ENCODE assay signal across 15 cellular contexts in genomic region chr15:70802629-70803028, GRCh38. TPM values are rescaled to one million over a fixed set of nuclear protein-coding genes. Genes with fewer than 3 reads are reported as not detected.
DNase-seq lines count a peak whose midpoint lies in the region; ATAC-seq and TF ChIP-seq lines count a peak whose summit lies in the region.
"Had no signal": no experiment of that assay in that cellular context is flagged by ENCODE, and none has a peak within 500 bp of the region (broad histone marks: within the 10 kb centered on the region; RNA-seq: fewer than 3 reads in every experiment).

No MANE protein-coding gene starts in this region.

- CTCF ChIA-PET in Calu3 (lab: Charles Lee): no interaction called here

- in situ Hi-C loops in astrocyte of the spinal cord (cut with HindIII; ENCODE audit: low sequenced_read_pairs): no loop called here

- H3K4me3 ChIP-seq in astrocyte of the spinal cord (ENCODE audit: low read depth, low read length): no peak overlapping the region
- H3K4me3 ChIP-seq in heart right ventricle: no peak overlapping the region
- H3K4me3 ChIP-seq in H7 (ENCODE audit: insufficient read depth, low read depth, low read length): no peak overlapping the region
- H3K4me3 ChIP-seq: mucosa of descending colon had no signal

- no peak overlapping the region for H3K27ac Mint-ChIP-seq in Calu3 (ENCODE audit: unreplicated experiment)
- no peak overlapping the region for H3K27ac Mint-ChIP-seq in natural killer cell treated with Interleukin-12 subunit alpha and Interleukin-12 subunit beta and Interleukin-15 and Interleukin-18, amount 100 ng/mL, for 72 hours
- H3K27ac Mint-ChIP-seq: activated naive CD8-positive, alpha-beta T cell had no signal

- H3K4me1 ChIP-seq in heart right ventricle: peaks cover 0 to 48% (median 24%) of the 10 kb centered on the region in 9 donors
- H3K4me1 ChIP-seq: parathyroid adenoma had no signal

- intact Hi-C loops in heart right ventricle (cut with DNase I): no loop called here
- intact Hi-C loops in Calu3 (cut with micrococcal nuclease; ENCODE audit: unreplicated experiment): no loop called here

- peak overlapping the region in 5 of 10 donors; percentile 6 to 69 (median 48) for H3K27ac ChIP-seq in heart right ventricle
- H3K27ac ChIP-seq: parathyroid adenoma had no signal

- ATAC-seq in heart right ventricle: peak in 5 of 8 donors; percentile 31 to 76 (median 44)
- ATAC-seq in natural killer cell treated with Interleukin-12 subunit alpha and Interleukin-12 subunit beta and Interleukin-15 and Interleukin-18, amount 100 ng/mL, for 72 hours: no peak
- ATAC-seq: mucosa of descending colon had no signal

- H3K27me3 ChIP-seq in heart right ventricle: no peaks in the 10 kb centered on the region
- no peaks in the 10 kb centered on the region for H3K27me3 ChIP-seq in H7 (ENCODE audit: control insufficient read depth, insufficient read depth, low read length)

- BruUV-seq in Calu3 (replicated peaks; lab: Mats Ljungman, UMichigan): no TSS peak

- no peak overlapping the region for H3K4me3 Mint-ChIP-seq in Calu3 (ENCODE audit: low read depth, unreplicated experiment)
- H3K4me3 Mint-ChIP-seq in natural killer cell treated with Interleukin-12 subunit alpha and Interleukin-12 subunit beta and Interleukin-15 and Interleukin-18, amount 100 ng/mL, for 72 hours: no peak overlapping the region
- H3K4me3 Mint-ChIP-seq: activated naive CD8-positive, alpha-beta T cell had no signal

- H3K9me3 Mint-ChIP-seq in Calu3 (ENCODE audit: low read depth, unreplicated experiment): no peaks in the 10 kb centered on the region
- no peaks in the 10 kb centered on the region for H3K9me3 Mint-ChIP-seq in natural killer cell treated with Interleukin-12 subunit alpha and Interleukin-12 subunit beta and Interleukin-15 and Interleukin-18, amount 100 ng/mL, for 72 hours

- H3K9me3 ChIP-seq in heart right ventricle: no peaks in the 10 kb centered on the region
- H3K9me3 ChIP-seq: mucosa of descending colon had no signal

- peak; percentile 37 for DNase-seq in 8988T
- DNase-seq in HT1080 (ENCODE audit: low read depth): peak; percentile 96
- peak; percentile 54 for DNase-seq in astrocyte of the spinal cord (ENCODE audit: low read depth, low spot score)
- peak in 1 of 2 donors; percentile 34 for DNase-seq in heart right ventricle
- DNase-seq in Calu3: no peak
- DNase-seq in DMS114 treated with DMSO at 0.1 percent for 48 hours (lab: John Stamatoyannopoulos, UW; ENCODE audit: unreplicated experiment): no peak
- no peak for DNase-seq in natural killer cell treated with Interleukin-12 subunit alpha and Interleukin-12 subunit beta and Interleukin-15 and Interleukin-18, amount 100 ng/mL, for 72 hours (ENCODE audit: low spot score)
- DNase-seq in H7: no peak
- DNase-seq: ACHN; COR-L47; cortex of kidney; mucosa of descending colon; stimulated activated CD4-positive, alpha-beta T cell treated with anti-CD3 and anti-CD28 coated beads, Interleukin-12 subunit alpha, Interleukin-12 subunit beta, amount 100 ng/mL, for 4 hours had no signal

- H3K27me3 Mint-ChIP-seq in Calu3 (ENCODE audit: unreplicated experiment): no peaks in the 10 kb centered on the region
- H3K27me3 Mint-ChIP-seq in natural killer cell treated with Interleukin-12 subunit alpha and Interleukin-12 subunit beta and Interleukin-15 and Interleukin-18, amount 100 ng/mL, for 72 hours: peaks cover 2 to 7% of the 10 kb centered on the region in 2 donors
- H3K27me3 Mint-ChIP-seq: activated naive CD8-positive, alpha-beta T cell had no signal

- 71 to 85% methylated on average over 4 of the region's 4 CpGs for WGBS in heart right ventricle, 2 donors

- H3K36me3 Mint-ChIP-seq in Calu3 (ENCODE audit: insufficient read depth, unreplicated experiment): no peaks in the 10 kb centered on the region
- H3K36me3 Mint-ChIP-seq in natural killer cell treated with Interleukin-12 subunit alpha and Interleukin-12 subunit beta and Interleukin-15 and Interleukin-18, amount 100 ng/mL, for 72 hours: no peaks in the 10 kb centered on the region
- H3K36me3 Mint-ChIP-seq: activated naive CD8-positive, alpha-beta T cell had no signal

- no peaks in the 10 kb centered on the region for H3K36me3 ChIP-seq in heart right ventricle
- H3K36me3 ChIP-seq in H7 (replicated peaks; ENCODE audit: control insufficient read depth, insufficient read depth, low read length): no peaks in the 10 kb centered on the region

- H3K4me1 Mint-ChIP-seq in Calu3 (ENCODE audit: low read depth, unreplicated experiment): peaks cover 12% of the 10 kb centered on the region
- H3K4me1 Mint-ChIP-seq in natural killer cell treated with Interleukin-12 subunit alpha and Interleukin-12 subunit beta and Interleukin-15 and Interleukin-18, amount 100 ng/mL, for 72 hours (ENCODE audit: low read depth in 2 of 2): no peaks in the 10 kb centered on the region

- TF ChIP-seq CTCF in astrocyte of the spinal cord (IDR thresholded peaks at IDR 0.05; ENCODE audit: low read depth, low read length): no peak
- no peak for TF ChIP-seq CTCF in heart right ventricle (IDR thresholded peaks at IDR 0.05)
- no peak for TF ChIP-seq CTCF in Calu3 (IDR thresholded peaks at IDR 0.05; ENCODE audit: unreplicated experiment)

RNA-seq across cellular contexts. Expression of gene UACA, which starts 39.3 kb away (rescaled TPM):
- 38.9 and 56.1 TPM in 2 replicates for total RNA-seq in HT1080 (2014; rRNA removed; shearing (Covaris generic))
- polyA plus RNA-seq in HT1080 (2015; cell fraction: cytosol; rRNA removed): 30.4 and 40.3 TPM in 2 replicates
- 211 and 226 TPM in 2 replicates for polyA plus RNA-seq in HT1080 (2015; cell fraction: nucleus; rRNA removed)
- total RNA-seq in heart right ventricle (10 to 100 TPM; 38.4 to 60.3 (median 47.1) TPM), Calu3 (2022) (31.9 and 35.5 TPM in 2 replicates)
- 10 to 100 TPM; 14.2 to 75.4 TPM for polyA plus RNA-seq in heart right ventricle
- 1 to 10 TPM; 2.5 to 3.6 TPM for total RNA-seq in natural killer cell treated with Interleukin-12 subunit alpha and Interleukin-12 subunit beta and Interleukin-15 and Interleukin-18, amount 100 ng/mL, for 72 hours
- total RNA-seq in H7 (2014; rRNA removed; shearing (Covaris generic)): 21.1 and 29.2 TPM in 2 replicates

RNA-seq across cellular contexts. Expression of gene LARP6, which starts 51.3 kb away (rescaled TPM):
- total RNA-seq in HT1080 (2014; rRNA removed; shearing (Covaris generic)): 75.6 and 87.1 TPM in 2 replicates
- polyA plus RNA-seq in HT1080 (2015; cell fraction: cytosol; rRNA removed): 77.4 and 88.4 TPM in 2 replicates
- polyA plus RNA-seq in HT1080 (2015; cell fraction: nucleus; rRNA removed): 28.8 and 48.3 TPM in 2 replicates
- total RNA-seq in heart right ventricle (10 to 100 TPM; 23.3 to 86.2 (median 40.0) TPM), Calu3 (2022) (30.4 and 30.8 TPM in 2 replicates)
- 10 to 100 TPM; 22.8 to 34.8 TPM for polyA plus RNA-seq in heart right ventricle
- total RNA-seq in natural killer cell treated with Interleukin-12 subunit alpha and Interleukin-12 subunit beta and Interleukin-15 and Interleukin-18, amount 100 ng/mL, for 72 hours: not detected
- 22.9 and 25.1 TPM in 2 replicates for total RNA-seq in H7 (2014; rRNA removed; shearing (Covaris generic))

Comparison
In these comparisons a context has a peak if more than half of its experiments do, and no peak if none do; other contexts are left out.
1. DNase-seq: peak in 8988T (single experiment), HT1080 (single experiment) and astrocyte of the spinal cord (single experiment); none in Calu3 (single experiment), DMS114 treated with DMSO at 0.1 percent for 48 hours (single experiment), natural killer cell treated with Interleukin-12 subunit alpha and Interleukin-12 subunit beta and Interleukin-15 and Interleukin-18, amount 100 ng/mL, for 72 hours (single experiment) and H7 (single experiment).
2. ATAC-seq: peak in heart right ventricle (5 of 8); none in natural killer cell treated with Interleukin-12 subunit alpha and Interleukin-12 subunit beta and Interleukin-15 and Interleukin-18, amount 100 ng/mL, for 72 hours (0 of 2).
3. RNA of gene LARP6, which starts 51.3 kb away (total RNA-seq): 75.6 to 87.1 TPM in HT1080, 23.3 to 86.2 TPM in heart right ventricle, 30.4 to 30.8 TPM in Calu3 and 22.9 to 25.1 TPM in H7; not detected in natural killer cell treated with Interleukin-12 subunit alpha and Interleukin-12 subunit beta and Interleukin-15 and Interleukin-18, amount 100 ng/mL, for 72 hours; every median in the first group is over 10 times any median in the second.